In the genomic region with DNA sequence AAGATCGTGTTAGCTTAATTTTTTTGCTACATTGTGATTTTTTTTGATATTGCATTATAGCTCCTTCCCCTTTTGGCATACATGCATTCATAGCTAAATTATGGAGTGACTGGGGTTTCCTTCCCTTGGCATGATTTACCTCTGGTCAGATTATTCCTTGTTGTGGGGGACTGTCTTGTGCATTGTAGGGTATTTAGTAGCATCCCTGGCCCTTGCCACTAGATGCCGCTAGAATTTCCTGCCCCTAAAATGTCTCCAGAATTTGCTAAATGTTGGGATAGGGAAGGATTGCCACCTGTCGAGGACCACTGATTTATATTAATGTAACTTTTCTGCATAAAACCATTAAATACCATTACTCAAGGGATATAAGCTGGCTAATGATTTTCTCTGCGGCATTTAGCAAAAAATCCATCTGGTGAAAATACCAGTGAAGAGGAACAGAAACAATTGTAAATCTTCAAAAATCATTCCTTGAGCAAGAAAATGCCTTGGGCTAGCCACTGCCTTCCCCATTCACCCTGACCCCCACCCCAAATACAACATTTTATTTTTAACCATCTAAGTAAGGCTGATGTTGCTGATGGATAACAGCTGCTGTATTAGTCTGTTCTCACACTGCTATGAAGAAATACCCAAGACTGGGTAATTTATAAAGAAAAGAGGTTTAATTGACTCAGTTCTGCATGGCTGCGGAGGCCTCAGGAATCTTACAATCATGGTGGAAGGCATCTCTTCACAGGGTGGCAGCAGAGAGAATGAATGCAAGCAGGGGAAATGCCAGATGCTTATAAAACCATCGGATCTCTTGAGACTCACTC, we compare ENCODE assay signal across 8 cellular contexts.
DNase-seq lines count a peak whose midpoint lies in the region; ATAC-seq, FAIRE-seq and TF ChIP-seq lines count a peak whose summit lies in the region.

No MANE protein-coding gene starts in this region.

- no peak for TF ChIP-seq POLR2A in HCT116 (IDR thresholded peaks at IDR 0.05; ENCODE audit: borderline replicate concordance, extremely low read depth, insufficient read depth, insufficient read length)

- no peak overlapping the region for H3K9ac ChIP-seq in HCT116 (ENCODE audit: low read length)

- H3K4me1 ChIP-seq in HCT116 (ENCODE audit: control insufficient read depth in 1 of 2, insufficient read depth in 2 of 2, low read length in 2 of 2) (peaks cover 8 to 10% of the 10 kb centered on the region in 2 experiments; a peak in 3 of 4 replicates), right atrium auricular region (peaks cover 0 to 33% of the 10 kb centered on the region in 2 donors)

- H3K36me3 ChIP-seq in HCT116 (ENCODE audit: control insufficient read depth in 1 of 2, insufficient read depth in 2 of 2, low read length in 2 of 2): no peaks in the 10 kb centered on the region
- H3K36me3 ChIP-seq in right atrium auricular region: no peaks in the 10 kb centered on the region

- H3K79me2 ChIP-seq in HCT116 (ENCODE audit: insufficient read depth, low read length): no peaks in the 10 kb centered on the region

- TF ChIP-seq RAD21 in HCT116 (IDR thresholded peaks at IDR 0.05; ENCODE audit: low read depth): peak; percentile 49

- no peaks in the 10 kb centered on the region for H3K9me2 ChIP-seq in HCT116 (ENCODE audit: insufficient read depth)

- no peaks in the 10 kb centered on the region for H3K27me3 ChIP-seq in HCT116 (ENCODE audit: insufficient read depth, low read length)
- H3K27me3 ChIP-seq in right atrium auricular region: no peaks in the 10 kb centered on the region

- CTCF ChIA-PET in HCT116 (lab: Charles Lee): interaction anchor here (0.8 to 3.9 kb wide), 8 partner anchors 10 to 944 kb away, joined by 3 to 51 read pairs (median 4); no protein-coding TSS in a partner anchor

- ATAC-seq in HCT116 (peak; percentile 81), GM18861 (IDR thresholded peaks at IDR 0.05; ENCODE audit: unreplicated experiment) (no peak)

- no TSS peak for BruUV-seq in HCT116 (replicated peaks; lab: Mats Ljungman, UMichigan)

- H3K27ac ChIP-seq in HCT116 (ENCODE audit: low read depth, low read length): no peak overlapping the region
- peak overlapping the region in 1 of 2 donors; percentile 63 for H3K27ac ChIP-seq in right atrium auricular region

- no peak overlapping the region for H3K4me2 ChIP-seq in HCT116 (ENCODE audit: low read length)

- peak; percentile 56 to 93 (median 91); a peak in 5 of 6 replicates for TF ChIP-seq CTCF in HCT116 (IDR thresholded peaks at IDR 0.05 in 2 of 3, conservative IDR thresholded peaks at IDR 0.05 in 1 of 3; ENCODE audit: borderline replicate concordance in 1 of 3, insufficient read depth in 1 of 3, low read depth in 2 of 3, low read length in 2 of 3)
- TF ChIP-seq CTCF in right atrium auricular region (IDR thresholded peaks at IDR 0.05): peak; percentile 30 to 68

- intact Hi-C loops in HCT116 (cut with micrococcal nuclease): loop anchor here (2.0 to 5.0 kb wide), 3 partner anchors 535 to 1013 kb away; no protein-coding TSS in a partner anchor

- H2AFZ ChIP-seq in HCT116 (ENCODE audit: low read depth, low read length, poor library complexity, severe bottlenecking): peak overlapping the region; percentile 5

- H3K9me3 ChIP-seq in HCT116 (ENCODE audit: control insufficient read depth in 1 of 2, insufficient read depth in 1 of 2, low read depth in 1 of 2, low read length in 2 of 2): no peaks in the 10 kb centered on the region
- H3K9me3 ChIP-seq in right atrium auricular region: no peaks in the 10 kb centered on the region

- RAD21 ChIA-PET in HCT116 (lab: Charles Lee; ENCODE audit: low non-redundant PET in 1 of 2, low total read pairs in 2 of 2, uncharacterized antibody in 2 of 2, unreplicated experiment in 2 of 2): interaction anchor here in 1 of 2 experiments (0.6 kb wide), 1 partner anchor 294 kb away, joined by 3 read pairs; no protein-coding TSS in a partner anchor

- no peaks in the 10 kb centered on the region for H4K20me1 ChIP-seq in HCT116 (ENCODE audit: insufficient read depth)

- DNase-seq in AG08395 (ENCODE audit: low spot score) (peak; percentile 38), HCT116 (ENCODE audit: low read depth, low spot score) (peak; percentile 24), SW 1271 (lab: John Stamatoyannopoulos, UW) (peak; percentile 4 to 28), right atrium auricular region (ENCODE audit: low spot score) (no peak), urothelium cell line (ENCODE audit: low spot score) (peak; percentile 56), mucosa of gallbladder (ENCODE audit: low spot score) (no peak)
- no peak for DNase-seq in activated CD4-positive, alpha-beta T cell treated with anti-CD3 and anti-CD28 coated beads for 48 hours

- no peak for FAIRE-seq in urothelium cell line (lab: Jason Lieb, UNC)

- H3K4me3 ChIP-seq in HCT116 (replicated peaks in 1 of 2; ENCODE audit: low read depth in 1 of 2, low read length in 2 of 2) (no peak overlapping the region), right atrium auricular region (no peak overlapping the region)

- POLR2A ChIA-PET in HCT116 (lab: Charles Lee): no interaction called here

TF ChIP-seq in HCT116, 20 proteins besides CTCF, POLR2A, EP300 and RAD21:
- TF ChIP-seq YY1 (IDR thresholded peaks at IDR 0.05; ENCODE audit: extremely low read depth, insufficient replicate concordance, low read depth, low read length) (no peak), JUND (IDR thresholded peaks at IDR 0.05) (no peak), EGR1 (IDR thresholded peaks at IDR 0.05; ENCODE audit: low read depth) (no peak), POLR2AphosphoS5 (IDR thresholded peaks at IDR 0.05; ENCODE audit: low read depth, low read length) (no peak)
- TF ChIP-seq, protein P1, sequence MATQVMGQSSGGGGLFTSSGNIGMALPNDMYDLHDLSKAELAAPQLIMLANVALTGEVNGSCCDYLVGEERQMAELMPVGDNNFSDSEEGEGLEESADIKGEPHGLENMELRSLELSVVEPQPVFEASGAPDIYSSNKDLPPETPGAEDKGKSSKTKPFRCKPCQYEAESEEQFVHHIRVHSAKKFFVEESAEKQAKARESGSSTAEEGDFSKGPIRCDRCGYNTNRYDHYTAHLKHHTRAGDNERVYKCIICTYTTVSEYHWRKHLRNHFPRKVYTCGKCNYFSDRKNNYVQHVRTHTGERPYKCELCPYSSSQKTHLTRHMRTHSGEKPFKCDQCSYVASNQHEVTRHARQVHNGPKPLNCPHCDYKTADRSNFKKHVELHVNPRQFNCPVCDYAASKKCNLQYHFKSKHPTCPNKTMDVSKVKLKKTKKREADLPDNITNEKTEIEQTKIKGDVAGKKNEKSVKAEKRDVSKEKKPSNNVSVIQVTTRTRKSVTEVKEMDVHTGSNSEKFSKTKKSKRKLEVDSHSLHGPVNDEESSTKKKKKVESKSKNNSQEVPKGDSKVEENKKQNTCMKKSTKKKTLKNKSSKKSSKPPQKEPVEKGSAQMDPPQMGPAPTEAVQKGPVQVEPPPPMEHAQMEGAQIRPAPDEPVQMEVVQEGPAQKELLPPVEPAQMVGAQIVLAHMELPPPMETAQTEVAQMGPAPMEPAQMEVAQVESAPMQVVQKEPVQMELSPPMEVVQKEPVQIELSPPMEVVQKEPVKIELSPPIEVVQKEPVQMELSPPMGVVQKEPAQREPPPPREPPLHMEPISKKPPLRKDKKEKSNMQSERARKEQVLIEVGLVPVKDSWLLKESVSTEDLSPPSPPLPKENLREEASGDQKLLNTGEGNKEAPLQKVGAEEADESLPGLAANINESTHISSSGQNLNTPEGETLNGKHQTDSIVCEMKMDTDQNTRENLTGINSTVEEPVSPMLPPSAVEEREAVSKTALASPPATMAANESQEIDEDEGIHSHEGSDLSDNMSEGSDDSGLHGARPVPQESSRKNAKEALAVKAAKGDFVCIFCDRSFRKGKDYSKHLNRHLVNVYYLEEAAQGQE (IDR thresholded peaks at IDR 0.05; ENCODE audit: low read depth): no peak

Comparison
In these comparisons a context has a peak if more than half of its experiments do, and no peak if none do; other contexts are left out.
1. DNase-seq: peak in AG08395 (single experiment), HCT116 (single experiment), SW 1271 (2 of 2) and urothelium cell line (single experiment); none in right atrium auricular region (single experiment), mucosa of gallbladder (single experiment) and activated CD4-positive, alpha-beta T cell treated with anti-CD3 and anti-CD28 coated beads for 48 hours (single experiment).